In genomic region chr19:38799104-38799503, GRCh38 we compare ENCODE assay signal across 19 cellular contexts. TPM values are rescaled to one million over a fixed set of nuclear protein-coding genes. Genes with fewer than 3 reads are reported as not detected.
DNase-seq lines count a peak whose midpoint lies in the region; ATAC-seq and TF ChIP-seq lines count a peak whose summit lies in the region.
"Had no signal": no experiment of that assay in that cellular context is flagged by ENCODE, and none has a peak within 500 bp of the region (broad histone marks: within the 10 kb centered on the region; RNA-seq: fewer than 3 reads in every experiment).

No MANE protein-coding gene starts in this region.

- TF ChIP-seq POLR2A in breast epithelium (IDR thresholded peaks at IDR 0.05) = no peak
- no peak for TF ChIP-seq POLR2A in esophagus squamous epithelium (IDR thresholded peaks at IDR 0.05)

- H3K27ac ChIP-seq in mammary epithelial cell (ENCODE audit: insufficient read depth, low read depth, low read length) (peak overlapping the region; percentile 37), breast epithelium (no peak overlapping the region), Panc1 (ENCODE audit: low read length) (peak overlapping the region; percentile 3; the same call in 1 of the 2 replicates), esophagus squamous epithelium (peak overlapping the region; percentile 25 to 87 (median 78)), H9 (ENCODE audit: insufficient read length, low read depth, low read length) (no peak overlapping the region)
- H3K27ac ChIP-seq: Peyer's patch had no signal

- H3K4me1 Mint-ChIP-seq in H9 = peaks cover 4 to 5% of the 10 kb centered on the region in 2 experiments; a peak in 3 of 4 replicates
- H3K4me1 Mint-ChIP-seq: CD14-positive monocyte had no signal

- H4K5ac ChIP-seq in H9 (ENCODE audit: insufficient read length, low read depth, low read length) = no peak overlapping the region

- H2BK120ac ChIP-seq in H9 (ENCODE audit: low read depth, low read length, poor library complexity, severe bottlenecking) = no peak overlapping the region

- TF ChIP-seq CTCF in mammary epithelial cell (conservative IDR thresholded peaks at IDR 0.05 in 1 of 2, IDR thresholded peaks at IDR 0.05 in 1 of 2; ENCODE audit: extremely low read depth in 1 of 2, insufficient read depth in 1 of 2, low read depth in 1 of 2, low read length in 2 of 2) = no peak
- no peak for TF ChIP-seq CTCF in breast epithelium (IDR thresholded peaks at IDR 0.05)
- TF ChIP-seq CTCF in Panc1 (IDR thresholded peaks at IDR 0.05) = no peak
- TF ChIP-seq CTCF in esophagus squamous epithelium (IDR thresholded peaks at IDR 0.05) = no peak
- TF ChIP-seq CTCF in H9 (conservative IDR thresholded peaks at IDR 0.05) = no peak

- no peak overlapping the region for H3K56ac ChIP-seq in H9 (ENCODE audit: insufficient read length, low read depth, low read length)

- H3K4me3 ChIP-seq in mammary epithelial cell (replicated peaks in 1 of 3; ENCODE audit: insufficient read depth in 1 of 3, low read depth in 2 of 3, low read length in 3 of 3) = no peak overlapping the region
- no peak overlapping the region for H3K4me3 ChIP-seq in breast epithelium
- no peak overlapping the region for H3K4me3 ChIP-seq in Panc1 (ENCODE audit: low read depth in 2 of 2, low read length in 2 of 2)
- H3K4me3 ChIP-seq in esophagus squamous epithelium = peak overlapping the region in 1 of 4 donors; percentile 21
- H3K4me3 ChIP-seq: K562, Peyer's patch had no signal

- no peak overlapping the region for H3K4ac ChIP-seq in H9 (ENCODE audit: low read depth, low read length)

- H3K36me3 Mint-ChIP-seq in H9 (ENCODE audit: insufficient read depth in 1 of 3, low read depth in 3 of 3) = 0 out of 7 replicates have a peak, but pooled peaks cover 0 to 4% (median 0%) of the 10 kb centered on the region in 3 experiments
- H3K36me3 Mint-ChIP-seq: CD14-positive monocyte had no signal

- H3K9me3 Mint-ChIP-seq in H9 = peaks cover 2 to 11% of the 10 kb centered on the region in 2 experiments; a peak in 3 of 5 replicates

- no peak overlapping the region for H3K4me3 Mint-ChIP-seq in H9
- H3K4me3 Mint-ChIP-seq: CD14-positive monocyte had no signal

- H3K27me3 Mint-ChIP-seq in H9 (ENCODE audit: low read depth) = peaks cover 3% of the 10 kb centered on the region

- H2BK15ac ChIP-seq in H9 (ENCODE audit: low read depth, low read length) = no peak overlapping the region

- H3K4me1 ChIP-seq in mammary epithelial cell (ENCODE audit: insufficient read depth, low read length) = peaks cover 8% of the 10 kb centered on the region
- H3K4me1 ChIP-seq in breast epithelium = no peaks in the 10 kb centered on the region
- peaks cover 7% of the 10 kb centered on the region; the same call in 1 of the 2 replicates for H3K4me1 ChIP-seq in Panc1 (ENCODE audit: control insufficient read depth, insufficient read depth, low read length)
- peaks cover 7 to 24% (median 11%) of the 10 kb centered on the region in 3 donors for H3K4me1 ChIP-seq in esophagus squamous epithelium
- no peaks in the 10 kb centered on the region for H3K4me1 ChIP-seq in H9 (ENCODE audit: insufficient read depth, low read length)
- H3K4me1 ChIP-seq: Peyer's patch had no signal

- peak; percentile 35; the same call in 1 of the 2 replicates for ATAC-seq in Panc1
- ATAC-seq in GM19452 (IDR thresholded peaks at IDR 0.05; ENCODE audit: unreplicated experiment) = no peak
- ATAC-seq: HCT116 had no signal

- dilution Hi-C loops in mammary epithelial cell (cut with HindIII; ENCODE audit: low sequenced_read_pairs) = loop anchor here (25.0 kb wide), 2 partner anchors 262 to 387 kb away; partner anchors contain the start of gene FAM98C

- no peak overlapping the region for H2AK5ac ChIP-seq in H9 (ENCODE audit: insufficient read length, low read length)

- no peaks in the 10 kb centered on the region for H4K20me1 ChIP-seq in mammary epithelial cell (ENCODE audit: insufficient read depth, low read length)
- no peaks in the 10 kb centered on the region for H4K20me1 ChIP-seq in H9 (ENCODE audit: control insufficient read depth, insufficient read depth, insufficient read length)

- no peaks in the 10 kb centered on the region for H3K79me1 ChIP-seq in H9 (ENCODE audit: insufficient read depth, low read depth, low read length, poor library complexity, severe bottlenecking)

- H2BK12ac ChIP-seq in H9 (ENCODE audit: insufficient read length, low read depth, low read length) = no peak overlapping the region

- H2AFZ ChIP-seq in mammary epithelial cell (ENCODE audit: low read depth, low read length) (no peak overlapping the region), H9 (ENCODE audit: low read length) (no peak overlapping the region)

- H3K9me3 ChIP-seq in mammary epithelial cell (replicated peaks; ENCODE audit: insufficient read depth, low read length) = no peaks in the 10 kb centered on the region
- H3K9me3 ChIP-seq in breast epithelium = no peaks in the 10 kb centered on the region
- H3K9me3 ChIP-seq in Panc1 (ENCODE audit: control insufficient read depth, insufficient read depth, low read depth, low read length) = no peaks in the 10 kb centered on the region
- no peaks in the 10 kb centered on the region for H3K9me3 ChIP-seq in esophagus squamous epithelium
- no peaks in the 10 kb centered on the region for H3K9me3 ChIP-seq in H9 (ENCODE audit: control insufficient read depth, low read depth, low read length)
- H3K9me3 ChIP-seq: Peyer's patch had no signal

- H3K27me3 ChIP-seq in mammary epithelial cell (ENCODE audit: insufficient read depth, low read length) (no peaks in the 10 kb centered on the region), breast epithelium (no peaks in the 10 kb centered on the region), Panc1 (ENCODE audit: control insufficient read depth, insufficient read depth, low read length) (no peaks in the 10 kb centered on the region), esophagus squamous epithelium (no peaks in the 10 kb centered on the region), H9 (ENCODE audit: insufficient read depth, low read length) (no peaks in the 10 kb centered on the region)
- H3K27me3 ChIP-seq: Peyer's patch had no signal

- BruUV-seq in mammary epithelial cell (replicated peaks; lab: Mats Ljungman, UMichigan) (no TSS peak), Panc1 (replicated peaks; lab: Mats Ljungman, UMichigan) (no TSS peak)

- WGBS in mammary epithelial cell (ENCODE audit: low coverage, missing lambda C conversion rate) = 99% methylated on average over 10 of the region's 10 CpGs
- 53 to 60% methylated on average over 10 of the region's 10 CpGs for WGBS in esophagus squamous epithelium, 2 donors
- no CpG with 5 or more reads among the region's 10 CpGs for WGBS in H9 (ENCODE audit: extremely low coverage, insufficient read length, low lambda C conversion rate)

- in situ Hi-C loops in mammary epithelial cell (cut with MboI; ENCODE audit: low sequenced_read_pairs in 2 of 2) (no loop called here), Panc1 (cut with HindIII; ENCODE audit: low pct_unique_long_range_greater_than_20kb, low sequenced_read_pairs) (loop anchor here (25.0 kb wide), 1 partner anchor 988 kb away; the partner anchor contains the start of gene LEUTX)

- DNase-seq in mammary epithelial cell (no peak), breast epithelium (ENCODE audit: low spot score in 2 of 2) (no peak), Panc1 (ENCODE audit: low read depth, low spot score) (peak; percentile 61), esophagus squamous epithelium (lab: John Stamatoyannopoulos, UW) (no peak), germinal center (ENCODE audit: low spot score) (no peak), H9 (no peak), DMS 273 treated with DMSO at 0.1 percent for 48 hours (lab: John Stamatoyannopoulos, UW) (no peak)
- DNase-seq: AML-193, NCI-H1436, NCI-H2171 treated with DMSO at 0.1 percent for 48 hours, NCI-H510A, NCI-H82, Peyer's patch, SHP77 treated with DMSO at 0.1 percent for 48 hours had no signal

- H3K4me2 ChIP-seq in mammary epithelial cell (ENCODE audit: insufficient read depth, low read depth, low read length) (peak overlapping the region; percentile 19), H9 (ENCODE audit: insufficient read depth, insufficient read length, low read length) (no peak overlapping the region)

- no peak overlapping the region for H4K91ac ChIP-seq in H9 (ENCODE audit: insufficient read length, low read depth, low read length)

- POLR2A ChIA-PET in Panc1 (lab: Charles Lee) = interaction anchor here (0.6 to 1.6 kb wide), 3 partner anchors 131 to 1127 kb away, joined by 3 to 5 read pairs (median 3); partner anchors contain the start of genes MRPS12 and SARS2

- no peaks in the 10 kb centered on the region for H3K23me2 ChIP-seq in H9 (ENCODE audit: insufficient read length, low read depth, low read length, poor library complexity, severe bottlenecking)

- no peak overlapping the region for H3K18ac ChIP-seq in H9 (ENCODE audit: insufficient read length, low read depth, low read length)

- no peak overlapping the region for H3K9ac ChIP-seq in mammary epithelial cell (ENCODE audit: insufficient read depth, low read length)
- no peak overlapping the region for H3K9ac ChIP-seq in H9 (ENCODE audit: extremely low read depth, insufficient read length, low read length)

- H3T11ph ChIP-seq in H9 (ENCODE audit: low read length) = no peak overlapping the region

- intact Hi-C loops in mammary epithelial cell (cut with micrococcal nuclease) = loop anchor here (1.0 kb wide), 1 partner anchor 32 kb away; the partner anchor contains the start of gene ECH1
- intact Hi-C loops in breast epithelium (cut with DNase I; ENCODE audit: low total_unique reads) = no loop called here
- intact Hi-C loops in Panc1 (cut with micrococcal nuclease; ENCODE audit: unreplicated experiment) = no loop called here
- intact Hi-C loops in esophagus squamous epithelium (cut with DNase I) = no loop called here

- CTCF ChIA-PET in mammary epithelial cell (lab: Charles Lee; ENCODE audit: low non-redundant PET) (no interaction called here), Panc1 (lab: Charles Lee) (interaction anchor here (0.6 to 1.1 kb wide), 3 partner anchors 77 to 1466 kb away, joined by 4 to 9 read pairs (median 4); partner anchors contain the start of genes MRPS12 and SARS2)

- H2BK20ac ChIP-seq in H9 (ENCODE audit: low read depth, low read length, poor library complexity, severe bottlenecking) = no peak overlapping the region

- H3K27ac Mint-ChIP-seq in H9 = no peak overlapping the region

- no peak overlapping the region for H3K23ac ChIP-seq in H9 (ENCODE audit: insufficient read length, low read depth, low read length)

- H3K79me2 ChIP-seq in mammary epithelial cell (ENCODE audit: insufficient read depth, low read length) = no peaks in the 10 kb centered on the region
- no peaks in the 10 kb centered on the region; the same call in 1 of the 2 replicates for H3K79me2 ChIP-seq in H9 (ENCODE audit: insufficient read depth, low read length)

- H3K36me3 ChIP-seq in mammary epithelial cell (ENCODE audit: insufficient read depth, low read length) (no peaks in the 10 kb centered on the region), breast epithelium (no peaks in the 10 kb centered on the region), Panc1 (ENCODE audit: control insufficient read depth, insufficient read depth, low read length) (no peaks in the 10 kb centered on the region), esophagus squamous epithelium (peaks cover 0 to 5% (median 0%) of the 10 kb centered on the region in 3 donors)

- H3K14ac ChIP-seq in H9 (ENCODE audit: insufficient read depth, low read length) = no peak overlapping the region

- H2BK5ac ChIP-seq in H9 (ENCODE audit: insufficient read length, low read length) = no peak overlapping the region

- no peak overlapping the region for H4K8ac ChIP-seq in H9 (replicated peaks; ENCODE audit: insufficient read length, low read depth, low read length)

RNA-seq across cellular contexts. Expression of gene LGALS7B, which starts 10.1 kb away (rescaled TPM):
- 100 to 1,000 TPM in 1 of 2 donors, under 1 TPM in 1; 0.73 to 210 TPM for total RNA-seq in mammary epithelial cell
- polyA plus RNA-seq in mammary epithelial cell = 688 TPM
- polyA minus RNA-seq in mammary epithelial cell = 2.2 TPM
- 10 to 100 TPM in 1 of 3 donors, 1 to 10 TPM in 1, not detected in 1; 5.9 to 23.6 TPM for total RNA-seq in breast epithelium
- total RNA-seq in Panc1 (2021; ENCODE audit: unreplicated experiment) = 3.6 TPM
- 8.1 TPM for polyA plus RNA-seq in Panc1 (2012; ENCODE audit: insufficient read length)
- 1,000 to 10,000 TPM in 3 of 4 donors, 100 to 1,000 TPM in 1; 871 to 2,466 (median 1,613) TPM for total RNA-seq in esophagus squamous epithelium
- total RNA-seq in H9 (2021) = 0.90 and 1.4 TPM in 2 replicates
- total RNA-seq: A673, K562, Peyer's patch had no signal
- polyA plus RNA-seq: CD14-positive monocyte, K562 had no signal

RNA-seq across cellular contexts. Expression of gene LGALS4, which starts 13.6 kb away (rescaled TPM):
- total RNA-seq in mammary epithelial cell = under 1 TPM in 1 of 2 donors, not detected in 1; 0.47 TPM
- polyA plus RNA-seq in mammary epithelial cell = 0.20 TPM
- polyA minus RNA-seq in mammary epithelial cell = not detected
- 10 to 100 TPM in 1 of 3 donors, under 1 TPM in 2; 0.80 to 16.4 (median 0.88) TPM for total RNA-seq in breast epithelium
- 3.9 TPM for total RNA-seq in Panc1 (2021; ENCODE audit: unreplicated experiment)
- 7.6 TPM for polyA plus RNA-seq in Panc1 (2012; ENCODE audit: insufficient read length)
- total RNA-seq in esophagus squamous epithelium = under 1 TPM in 2 of 4 donors, not detected in 2; 0.62 to 0.76 TPM
- 0.37 and 0.68 TPM in 2 replicates for total RNA-seq in H9 (2021)
- polyA plus RNA-seq: CD14-positive monocyte had no signal

RNA-seq across cellular contexts. Expression of gene LGALS7, which starts 25.8 kb away (rescaled TPM):
- total RNA-seq in mammary epithelial cell = 1 to 10 TPM in 1 of 2 donors, not detected in 1; 6.3 TPM
- 50.4 TPM for polyA plus RNA-seq in mammary epithelial cell
- polyA minus RNA-seq in mammary epithelial cell = 16.3 TPM
- total RNA-seq in breast epithelium = 1 to 10 TPM in 1 of 3 donors, not detected in 2; 1.5 TPM
- total RNA-seq in Panc1 (2021; ENCODE audit: unreplicated experiment) = not detected
- polyA plus RNA-seq in Panc1 (2012; ENCODE audit: insufficient read length) = not detected
- total RNA-seq in esophagus squamous epithelium = 100 to 1,000 TPM in 2 of 4 donors, 10 to 100 TPM in 1, 1 to 10 TPM in 1; 7.1 to 266 (median 114) TPM
- total RNA-seq in H9 (2021) = 0.92 TPM in 1 of 2 replicates, not detected in the other
- total RNA-seq: A673, K562, Peyer's patch had no signal
- polyA plus RNA-seq: CD14-positive monocyte, K562 had no signal

RNA-seq across cellular contexts. Expression of gene ECH1, which starts 32.5 kb away (rescaled TPM):
- total RNA-seq in mammary epithelial cell (10 to 100 TPM; 66.0 to 75.9 TPM), breast epithelium (100 to 1,000 TPM in 1 of 3 donors, 10 to 100 TPM in 2; 85.8 to 113 (median 93.8) TPM), Panc1 (2021; ENCODE audit: unreplicated experiment) (945 TPM), esophagus squamous epithelium (100 to 1,000 TPM in 1 of 4 donors, 10 to 100 TPM in 3; 63.4 to 129 (median 85.9) TPM), H9 (2021) (141 and 145 TPM in 2 replicates)
- 74.5 TPM for polyA plus RNA-seq in mammary epithelial cell
- polyA minus RNA-seq in mammary epithelial cell = 85.9 TPM
- polyA plus RNA-seq in Panc1 (2012; ENCODE audit: insufficient read length) = 2,203 TPM

RNA-seq across cellular contexts. Expression of gene HNRNPL, which starts 50.7 kb away (rescaled TPM):
- total RNA-seq in mammary epithelial cell (100 to 1,000 TPM; 200 to 391 TPM), breast epithelium (100 to 1,000 TPM; 164 to 193 (median 168) TPM), Panc1 (2021; ENCODE audit: unreplicated experiment) (749 TPM), esophagus squamous epithelium (100 to 1,000 TPM; 136 to 186 (median 167) TPM), H9 (2021) (704 and 710 TPM in 2 replicates)
- polyA plus RNA-seq in mammary epithelial cell = 242 TPM
- polyA minus RNA-seq in mammary epithelial cell = 784 TPM
- 460 TPM for polyA plus RNA-seq in Panc1 (2012; ENCODE audit: insufficient read length)

Comparison
In these comparisons a context has a peak if more than half of its experiments do, and no peak if none do; other contexts are left out.
1. H3K27ac ChIP-seq: peak in mammary epithelial cell (single experiment), Panc1 (single experiment) and esophagus squamous epithelium (4 of 4); none in breast epithelium (0 of 2) and H9 (single experiment).
2. RNA of gene LGALS7B, which starts 10.1 kb away (total RNA-seq): 871 to 2,466 TPM in esophagus squamous epithelium; 0.73 to 210 TPM in mammary epithelial cell, 5.9 to 23.6 TPM in breast epithelium, 3.6 TPM in Panc1 (single experiment) and 0.90 to 1.4 TPM in H9; every median in the first group is over 4 times any median in the second.